1 cellular context compared by ENCODE assay signal in the genomic region with DNA sequence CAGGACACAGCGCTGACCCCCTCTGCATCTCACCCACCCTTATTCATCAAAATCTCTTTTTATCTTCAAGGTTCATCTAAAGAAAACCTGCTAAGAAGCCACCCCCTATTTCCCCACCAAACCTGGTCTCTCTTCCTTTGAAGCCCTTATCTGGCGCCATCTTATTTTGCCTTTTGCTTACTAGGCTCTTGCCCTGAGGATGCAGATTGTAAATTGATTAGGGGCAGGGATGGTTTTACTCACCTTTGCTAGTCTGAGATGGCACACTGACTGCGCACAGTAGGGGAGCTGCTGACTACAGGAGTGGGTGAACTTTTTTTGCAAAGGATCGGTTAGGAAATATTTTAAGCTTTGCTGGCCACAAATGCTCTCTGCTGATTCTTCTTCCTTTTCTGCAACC.
TF ChIP-seq lines count a peak whose summit lies in the region.

No MANE protein-coding gene starts in this region.

TF ChIP-seq in GM23338, 12 proteins besides CTCF, POLR2A, EP300 and RAD21 (continued from another document):
- TF ChIP-seq, protein P1, sequence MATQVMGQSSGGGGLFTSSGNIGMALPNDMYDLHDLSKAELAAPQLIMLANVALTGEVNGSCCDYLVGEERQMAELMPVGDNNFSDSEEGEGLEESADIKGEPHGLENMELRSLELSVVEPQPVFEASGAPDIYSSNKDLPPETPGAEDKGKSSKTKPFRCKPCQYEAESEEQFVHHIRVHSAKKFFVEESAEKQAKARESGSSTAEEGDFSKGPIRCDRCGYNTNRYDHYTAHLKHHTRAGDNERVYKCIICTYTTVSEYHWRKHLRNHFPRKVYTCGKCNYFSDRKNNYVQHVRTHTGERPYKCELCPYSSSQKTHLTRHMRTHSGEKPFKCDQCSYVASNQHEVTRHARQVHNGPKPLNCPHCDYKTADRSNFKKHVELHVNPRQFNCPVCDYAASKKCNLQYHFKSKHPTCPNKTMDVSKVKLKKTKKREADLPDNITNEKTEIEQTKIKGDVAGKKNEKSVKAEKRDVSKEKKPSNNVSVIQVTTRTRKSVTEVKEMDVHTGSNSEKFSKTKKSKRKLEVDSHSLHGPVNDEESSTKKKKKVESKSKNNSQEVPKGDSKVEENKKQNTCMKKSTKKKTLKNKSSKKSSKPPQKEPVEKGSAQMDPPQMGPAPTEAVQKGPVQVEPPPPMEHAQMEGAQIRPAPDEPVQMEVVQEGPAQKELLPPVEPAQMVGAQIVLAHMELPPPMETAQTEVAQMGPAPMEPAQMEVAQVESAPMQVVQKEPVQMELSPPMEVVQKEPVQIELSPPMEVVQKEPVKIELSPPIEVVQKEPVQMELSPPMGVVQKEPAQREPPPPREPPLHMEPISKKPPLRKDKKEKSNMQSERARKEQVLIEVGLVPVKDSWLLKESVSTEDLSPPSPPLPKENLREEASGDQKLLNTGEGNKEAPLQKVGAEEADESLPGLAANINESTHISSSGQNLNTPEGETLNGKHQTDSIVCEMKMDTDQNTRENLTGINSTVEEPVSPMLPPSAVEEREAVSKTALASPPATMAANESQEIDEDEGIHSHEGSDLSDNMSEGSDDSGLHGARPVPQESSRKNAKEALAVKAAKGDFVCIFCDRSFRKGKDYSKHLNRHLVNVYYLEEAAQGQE (IDR thresholded peaks at IDR 0.05; ENCODE audit: unreplicated experiment), result no peak
- no peak for TF ChIP-seq ZNF331 (CRISPR knock-in tag; IDR thresholded peaks at IDR 0.05; ENCODE audit: low read depth)
- TF ChIP-seq ETS1 (IDR thresholded peaks at IDR 0.05), result no peak
- TF ChIP-seq JUNB (IDR thresholded peaks at IDR 0.05; ENCODE audit: unreplicated experiment), result no peak
- no peak for TF ChIP-seq POLR2AphosphoS5 (IDR thresholded peaks at IDR 0.05; ENCODE audit: low read depth)
- TF ChIP-seq, protein P2, sequence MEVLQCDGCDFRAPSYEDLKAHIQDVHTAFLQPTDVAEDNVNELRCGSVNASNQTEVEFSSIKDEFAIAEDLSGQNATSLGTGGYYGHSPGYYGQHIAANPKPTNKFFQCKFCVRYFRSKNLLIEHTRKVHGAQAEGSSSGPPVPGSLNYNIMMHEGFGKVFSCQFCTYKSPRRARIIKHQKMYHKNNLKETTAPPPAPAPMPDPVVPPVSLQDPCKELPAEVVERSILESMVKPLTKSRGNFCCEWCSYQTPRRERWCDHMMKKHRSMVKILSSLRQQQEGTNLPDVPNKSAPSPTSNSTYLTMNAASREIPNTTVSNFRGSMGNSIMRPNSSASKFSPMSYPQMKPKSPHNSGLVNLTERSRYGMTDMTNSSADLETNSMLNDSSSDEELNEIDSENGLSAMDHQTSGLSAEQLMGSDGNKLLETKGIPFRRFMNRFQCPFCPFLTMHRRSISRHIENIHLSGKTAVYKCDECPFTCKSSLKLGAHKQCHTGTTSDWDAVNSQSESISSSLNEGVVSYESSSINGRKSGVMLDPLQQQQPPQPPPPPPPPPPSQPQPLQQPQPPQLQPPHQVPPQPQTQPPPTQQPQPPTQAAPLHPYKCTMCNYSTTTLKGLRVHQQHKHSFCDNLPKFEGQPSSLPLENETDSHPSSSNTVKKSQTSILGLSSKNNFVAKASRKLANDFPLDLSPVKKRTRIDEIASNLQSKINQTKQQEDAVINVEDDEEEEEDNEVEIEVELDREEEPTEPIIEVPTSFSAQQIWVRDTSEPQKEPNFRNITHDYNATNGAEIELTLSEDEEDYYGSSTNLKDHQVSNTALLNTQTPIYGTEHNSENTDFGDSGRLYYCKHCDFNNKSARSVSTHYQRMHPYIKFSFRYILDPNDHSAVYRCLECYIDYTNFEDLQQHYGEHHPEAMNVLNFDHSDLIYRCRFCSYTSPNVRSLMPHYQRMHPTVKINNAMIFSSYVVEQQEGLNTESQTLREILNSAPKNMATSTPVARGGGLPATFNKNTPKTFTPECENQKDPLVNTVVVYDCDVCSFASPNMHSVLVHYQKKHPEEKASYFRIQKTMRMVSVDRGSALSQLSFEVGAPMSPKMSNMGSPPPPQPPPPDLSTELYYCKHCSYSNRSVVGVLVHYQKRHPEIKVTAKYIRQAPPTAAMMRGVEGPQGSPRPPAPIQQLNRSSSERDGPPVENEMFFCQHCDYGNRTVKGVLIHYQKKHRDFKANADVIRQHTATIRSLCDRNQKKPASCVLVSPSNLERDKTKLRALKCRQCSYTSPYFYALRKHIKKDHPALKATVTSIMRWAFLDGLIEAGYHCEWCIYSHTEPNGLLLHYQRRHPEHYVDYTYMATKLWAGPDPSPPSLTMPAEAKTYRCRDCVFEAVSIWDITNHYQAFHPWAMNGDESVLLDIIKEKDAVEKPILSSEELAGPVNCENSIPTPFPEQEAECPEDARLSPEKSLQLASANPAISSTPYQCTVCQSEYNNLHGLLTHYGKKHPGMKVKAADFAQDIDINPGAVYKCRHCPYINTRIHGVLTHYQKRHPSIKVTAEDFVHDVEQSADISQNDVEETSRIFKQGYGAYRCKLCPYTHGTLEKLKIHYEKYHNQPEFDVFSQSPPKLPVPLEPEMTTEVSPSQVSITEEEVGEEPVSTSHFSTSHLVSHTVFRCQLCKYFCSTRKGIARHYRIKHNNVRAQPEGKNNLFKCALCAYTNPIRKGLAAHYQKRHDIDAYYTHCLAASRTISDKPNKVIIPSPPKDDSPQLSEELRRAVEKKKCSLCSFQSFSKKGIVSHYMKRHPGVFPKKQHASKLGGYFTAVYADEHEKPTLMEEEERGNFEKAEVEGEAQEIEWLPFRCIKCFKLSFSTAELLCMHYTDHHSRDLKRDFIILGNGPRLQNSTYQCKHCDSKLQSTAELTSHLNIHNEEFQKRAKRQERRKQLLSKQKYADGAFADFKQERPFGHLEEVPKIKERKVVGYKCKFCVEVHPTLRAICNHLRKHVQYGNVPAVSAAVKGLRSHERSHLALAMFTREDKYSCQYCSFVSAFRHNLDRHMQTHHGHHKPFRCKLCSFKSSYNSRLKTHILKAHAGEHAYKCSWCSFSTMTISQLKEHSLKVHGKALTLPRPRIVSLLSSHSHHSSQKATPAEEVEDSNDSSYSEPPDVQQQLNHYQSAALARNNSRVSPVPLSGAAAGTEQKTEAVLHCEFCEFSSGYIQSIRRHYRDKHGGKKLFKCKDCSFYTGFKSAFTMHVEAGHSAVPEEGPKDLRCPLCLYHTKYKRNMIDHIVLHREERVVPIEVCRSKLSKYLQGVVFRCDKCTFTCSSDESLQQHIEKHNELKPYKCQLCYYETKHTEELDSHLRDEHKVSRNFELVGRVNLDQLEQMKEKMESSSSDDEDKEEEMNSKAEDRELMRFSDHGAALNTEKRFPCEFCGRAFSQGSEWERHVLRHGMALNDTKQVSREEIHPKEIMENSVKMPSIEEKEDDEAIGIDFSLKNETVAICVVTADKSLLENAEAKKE (CRISPR knock-in tag; IDR thresholded peaks at IDR 0.05), result no peak
- no peak for TF ChIP-seq ZNF114 (CRISPR knock-in tag; IDR thresholded peaks at IDR 0.05)
- TF ChIP-seq NANOG (IDR thresholded peaks at IDR 0.05; ENCODE audit: borderline replicate concordance), result no peak
